Comparison of ENCODE assay signal across 16 cellular contexts in the genomic region with DNA sequence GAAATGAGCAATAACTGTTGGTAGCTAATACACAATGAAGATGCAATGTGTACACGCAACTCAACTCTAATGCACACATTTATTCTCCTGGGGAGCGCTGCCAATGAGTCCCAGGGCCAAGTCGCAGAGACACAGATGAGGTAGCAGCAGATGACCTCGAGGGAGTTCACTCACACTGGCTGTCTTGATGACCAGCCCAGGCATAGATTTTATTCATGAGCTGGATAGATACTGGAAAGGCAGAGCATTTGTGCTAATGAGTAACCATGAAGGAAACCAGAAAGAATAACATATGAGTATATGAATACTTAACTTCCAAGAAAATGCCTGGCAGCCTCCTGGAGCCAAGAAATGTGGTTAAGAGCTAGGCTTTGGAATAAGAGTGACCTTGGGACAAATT.
"Had no signal": no experiment of that assay in that cellular context is flagged by ENCODE, and none has a peak within 500 bp of the region (broad histone marks: within the 10 kb centered on the region; RNA-seq: fewer than 3 reads in every experiment).

No MANE protein-coding gene starts in this region.

- H3K36me3 ChIP-seq: sigmoid colon, thoracic aorta had no signal

- ATAC-seq: activated CD8-positive, alpha-beta T cell treated with anti-CD3 and anti-CD28 coated beads for 36 hours; activated T-helper 17 cell treated with anti-CD3 and anti-CD28 coated beads, Interleukin-2, amount 50 U/mL, for 72 hours; left ventricle myocardium superior; naive thymus-derived CD8-positive, alpha-beta T cell; stimulated activated effector memory CD8-positive, alpha-beta T cell treated with anti-CD3 and anti-CD28 coated beads, Interleukin-12 subunit alpha, Interleukin-12 subunit beta, amount 100 ng/mL, for 72 hours had no signal

- H3K9me3 ChIP-seq: esophagus muscularis mucosa, sigmoid colon, thoracic aorta, upper lobe of left lung had no signal

- DNase-seq: activated CD4-positive, alpha-beta T cell treated with anti-CD3 and anti-CD28 coated beads, Interleukin-2, amount 10 ng/mL, durations not matched to agents 24 days and 14 days; activated CD8-positive, alpha-beta T cell treated with anti-CD3 and anti-CD28 coated beads for 36 hours; activated naive CD4-positive, alpha-beta T cell treated with Interleukin-2 at 50 U/mL for 16 hours; activated naive CD8-positive, alpha-beta T cell treated with anti-CD3 and anti-CD28 coated beads, Interleukin-2, amount 10 ng/mL, durations not matched to agents 7 days and 5 days; activated T-cell treated with anti-CD3 and anti-CD28 coated beads, Interleukin-2, amount 50 U/mL, for 1 hour; effector CD4-positive, alpha-beta T cell; left ventricle myocardium superior; naive thymus-derived CD8-positive, alpha-beta T cell; sigmoid colon; stimulated activated CD4-positive, alpha-beta T cell treated with anti-CD3 and anti-CD28 coated beads, Interleukin-4, amount 100 ng/mL, for 24 hours; T-helper 1 cell; upper lobe of left lung had no signal

- H3K27me3 ChIP-seq: esophagus muscularis mucosa, sigmoid colon, upper lobe of left lung had no signal

- H3K4me3 ChIP-seq: esophagus muscularis mucosa, sigmoid colon, thoracic aorta, upper lobe of left lung had no signal

- H3K27ac ChIP-seq: esophagus muscularis mucosa, sigmoid colon, thoracic aorta, upper lobe of left lung had no signal

- H3K4me1 ChIP-seq: esophagus muscularis mucosa, sigmoid colon, upper lobe of left lung had no signal
